ENCODE assay signal across 14 cellular contexts in genomic region chr12:75721231-75721641, GRCh38.
DNase-seq lines count a peak whose midpoint lies in the region; ATAC-seq and TF ChIP-seq lines count a peak whose summit lies in the region.
"Had no signal": no experiment of that assay in that cellular context is flagged by ENCODE, and none has a peak within 500 bp of the region (broad histone marks: within the 10 kb centered on the region; RNA-seq: fewer than 3 reads in every experiment).

No MANE protein-coding gene starts in this region.

- H3K27ac Mint-ChIP-seq in osteocyte (ENCODE audit: unreplicated experiment) = peak overlapping the region; percentile 23
- H3K27ac Mint-ChIP-seq: activated CD4-positive, alpha-beta memory T cell treated with anti-CD3 and anti-CD28 coated beads, Interleukin-2, amount 10 ng/mL, durations not matched to agents 7 days and 5 days; activated naive CD4-positive, alpha-beta T cell treated with anti-CD3 and anti-CD28 coated beads, Interleukin-2, amount 50 U/mL, for 24 hours had no signal

- 30% methylated on average over 2 of the region's 2 CpGs for WGBS in esophagus squamous epithelium, 2 donors

- peak overlapping the region in 2 of 11 experiments; percentile 71 to 72; a peak in 1 of 22 replicates for H3K27ac ChIP-seq in BLaER1 treated with 17β-estradiol and CSF1 and Interleukin-3, amounts not matched to agents 10 nM and 100 nM
- H3K27ac ChIP-seq in esophagus squamous epithelium = peak overlapping the region; percentile 53 to 82 (median 80)
- H3K27ac ChIP-seq: C4-2B had no signal

- no peak overlapping the region for H3K4me3 Mint-ChIP-seq in osteocyte (ENCODE audit: unreplicated experiment)
- H3K4me3 Mint-ChIP-seq: activated CD4-positive, alpha-beta memory T cell treated with anti-CD3 and anti-CD28 coated beads, Interleukin-2, amount 10 ng/mL, durations not matched to agents 7 days and 5 days; activated naive CD4-positive, alpha-beta T cell treated with anti-CD3 and anti-CD28 coated beads, Interleukin-2, amount 50 U/mL, for 24 hours; T-helper 17 cell had no signal

- no peak overlapping the region for H3K9ac ChIP-seq in BLaER1 treated with 17β-estradiol and CSF1 and Interleukin-3, amounts not matched to agents 10 nM and 100 nM

- H3K27me3 ChIP-seq in BLaER1 treated with 17β-estradiol and CSF1 and Interleukin-3, amounts not matched to agents 10 nM and 100 nM = no peaks in the 10 kb centered on the region
- no peaks in the 10 kb centered on the region for H3K27me3 ChIP-seq in esophagus squamous epithelium
- H3K27me3 ChIP-seq: spleen had no signal

- H3K4me3 ChIP-seq in BLaER1 treated with 17β-estradiol and CSF1 and Interleukin-3, amounts not matched to agents 10 nM and 100 nM = no peak overlapping the region
- H3K4me3 ChIP-seq in esophagus squamous epithelium = no peak overlapping the region
- H3K4me3 ChIP-seq: spleen had no signal

- H3K27me3 Mint-ChIP-seq in osteocyte (ENCODE audit: unreplicated experiment) = peaks cover 3% of the 10 kb centered on the region
- H3K27me3 Mint-ChIP-seq: activated CD4-positive, alpha-beta memory T cell treated with anti-CD3 and anti-CD28 coated beads, Interleukin-2, amount 10 ng/mL, durations not matched to agents 7 days and 5 days; T-helper 17 cell had no signal

- peak overlapping the region in 6 of 11 experiments; percentile 28 to 79 (median 52); a peak in 6 of 22 replicates for H3K4me2 ChIP-seq in BLaER1 treated with 17β-estradiol and CSF1 and Interleukin-3, amounts not matched to agents 10 nM and 100 nM

- TF ChIP-seq CTCF in esophagus squamous epithelium (IDR thresholded peaks at IDR 0.05) (no peak), osteocyte (IDR thresholded peaks at IDR 0.05) (no peak)

- DNase-seq in NCI-H446 treated with DMSO at 0.1 percent for 48 hours (lab: John Stamatoyannopoulos, UW) (peak; percentile 63), esophagus squamous epithelium (lab: John Stamatoyannopoulos, UW) (no peak), osteocyte (ENCODE audit: extremely low spot score, unreplicated experiment) (no peak), mesenteric fat pad (ENCODE audit: low spot score) (no peak), SKM-1 (lab: John Stamatoyannopoulos, UW; ENCODE audit: unreplicated experiment) (no peak)
- DNase-seq: activated CD4-positive, alpha-beta memory T cell treated with anti-CD3 and anti-CD28 coated beads, Interleukin-2, amount 10 ng/mL, durations not matched to agents 7 days and 5 days; NCI-H1930; spleen; T-helper 17 cell had no signal

- H3K9me3 Mint-ChIP-seq in osteocyte (ENCODE audit: unreplicated experiment) = no peaks in the 10 kb centered on the region

- H4K20me1 ChIP-seq in BLaER1 treated with 17β-estradiol and CSF1 and Interleukin-3, amounts not matched to agents 10 nM and 100 nM = no peaks in the 10 kb centered on the region

- H3K36me3 ChIP-seq in BLaER1 treated with 17β-estradiol and CSF1 and Interleukin-3, amounts not matched to agents 10 nM and 100 nM = no peaks in the 10 kb centered on the region
- no peaks in the 10 kb centered on the region for H3K36me3 ChIP-seq in esophagus squamous epithelium
- H3K36me3 ChIP-seq: spleen had no signal

- H3K9me3 ChIP-seq in BLaER1 treated with 17β-estradiol and CSF1 and Interleukin-3, amounts not matched to agents 10 nM and 100 nM (replicated peaks in 1 of 11) = peaks cover 0 to 13% (median 9%) of the 10 kb centered on the region in 11 experiments; a peak in 8 of 22 replicates
- H3K9me3 ChIP-seq in esophagus squamous epithelium = no peaks in the 10 kb centered on the region
- H3K9me3 ChIP-seq: spleen had no signal

- peaks cover 54% of the 10 kb centered on the region for H3K4me1 Mint-ChIP-seq in osteocyte (ENCODE audit: unreplicated experiment)

- peaks cover 16 to 35% (median 21%) of the 10 kb centered on the region in 10 experiments for H3K4me1 ChIP-seq in BLaER1 treated with 17β-estradiol and CSF1 and Interleukin-3, amounts not matched to agents 10 nM and 100 nM
- H3K4me1 ChIP-seq in esophagus squamous epithelium = peaks cover 22 to 92% (median 45%) of the 10 kb centered on the region in 3 donors

- TF ChIP-seq POLR2A in esophagus squamous epithelium (IDR thresholded peaks at IDR 0.05) = no peak

- ATAC-seq in GM21737 (IDR thresholded peaks at IDR 0.05; ENCODE audit: unreplicated experiment) = no peak
- no peak for ATAC-seq in HG03520 (IDR thresholded peaks at IDR 0.05; ENCODE audit: unreplicated experiment)
- ATAC-seq: T-helper 17 cell had no signal

- intact Hi-C loops in esophagus squamous epithelium (cut with DNase I) = no loop called here

- H3K36me3 Mint-ChIP-seq in osteocyte (ENCODE audit: unreplicated experiment) = no peaks in the 10 kb centered on the region
- H3K36me3 Mint-ChIP-seq: activated naive CD4-positive, alpha-beta T cell treated with anti-CD3 and anti-CD28 coated beads, Interleukin-2, amount 50 U/mL, for 24 hours had no signal
